ENCODE assay signal across 2 cellular contexts in genomic region chr1:240693844-240694243, GRCh38.
TF ChIP-seq lines count a peak whose summit lies in the region.

No MANE protein-coding gene starts in this region.

TF ChIP-seq in IMR-90, 13 proteins besides CTCF, POLR2A, EP300 and RAD21 (continued from another document):
- TF ChIP-seq MXI1 (IDR thresholded peaks at IDR 0.05; ENCODE audit: borderline replicate concordance, low read depth, low read length) (no peak), ELK1 (IDR thresholded peaks at IDR 0.05; ENCODE audit: borderline replicate concordance, low read depth, low read length) (no peak), RFX5 (IDR thresholded peaks at IDR 0.05; ENCODE audit: low read depth, low read length) (no peak), RCOR1 (IDR thresholded peaks at IDR 0.05; ENCODE audit: insufficient replicate concordance, low read length) (no peak), BHLHE40 (IDR thresholded peaks at IDR 0.05; ENCODE audit: low read depth, low read length) (no peak), CHD1 (IDR thresholded peaks at IDR 0.05; ENCODE audit: low read depth, low read length) (no peak), USF2 (IDR thresholded peaks at IDR 0.05; ENCODE audit: low read depth, low read length) (no peak), MAFK (IDR thresholded peaks at IDR 0.05; ENCODE audit: low read depth, low read length) (no peak), FOS (IDR thresholded peaks at IDR 0.05; ENCODE audit: low read depth, low read length) (no peak)

TF ChIP-seq in SK-N-SH, 30 proteins besides CTCF, POLR2A, EP300 and RAD21 (continued from another document):
- TF ChIP-seq USF1 (IDR thresholded peaks at IDR 0.05; ENCODE audit: borderline replicate concordance, low read depth) (no peak), IRF3 (IDR thresholded peaks at IDR 0.05; ENCODE audit: low read depth, low read length) (no peak)
